20 cellular contexts compared by ENCODE assay signal in genomic region chr5:89269721-89270120, GRCh38.
DNase-seq lines count a peak whose midpoint lies in the region; ATAC-seq, FAIRE-seq and TF ChIP-seq lines count a peak whose summit lies in the region.
"Had no signal": no experiment of that assay in that cellular context is flagged by ENCODE, and none has a peak within 500 bp of the region (broad histone marks: within the 10 kb centered on the region; RNA-seq: fewer than 3 reads in every experiment).

No MANE protein-coding gene starts in this region.

- no peak overlapping the region for H2AFZ ChIP-seq in MM.1S (ENCODE audit: low read length)
- H2AFZ ChIP-seq in H1 (ENCODE audit: low read length), result no peak overlapping the region
- no peak overlapping the region for H2AFZ ChIP-seq in OCI-LY7 (ENCODE audit: low read length)
- H2AFZ ChIP-seq: GM23338 had no signal

- H3K4me3 ChIP-seq in MM.1S (ENCODE audit: low read length), result no peak overlapping the region
- no peak overlapping the region for H3K4me3 ChIP-seq in H1 (ENCODE audit: extremely low read depth in 1 of 4, insufficient read depth in 2 of 4, low read depth in 3 of 4, low read length in 4 of 4)
- H3K4me3 ChIP-seq in OCI-LY7 (ENCODE audit: low read depth, low read length, poor library complexity, severe bottlenecking), result no peak overlapping the region
- H3K4me3 ChIP-seq in suprapubic skin, result no peak overlapping the region
- H3K4me3 ChIP-seq: A549, GM23338, HAP-1 had no signal

- H4K20me1 ChIP-seq in MM.1S (ENCODE audit: insufficient read depth, low read length) (no peaks in the 10 kb centered on the region), H1 (replicated peaks in 1 of 2; ENCODE audit: control insufficient read depth in 1 of 2, insufficient read depth in 2 of 2, low read length in 2 of 2) (no peaks in the 10 kb centered on the region), OCI-LY7 (ENCODE audit: insufficient read depth, low read length) (no peaks in the 10 kb centered on the region)

- no peaks in the 10 kb centered on the region for H3K27me3 Mint-ChIP-seq in stimulated activated memory B cell treated with anti-CD40 and anti-IgM and Interleukin-4, amounts not matched to agents 10 μg/mL and 1 μg/mL and 100 μg/mL, for 72 hours

- no peak overlapping the region for H3K18ac ChIP-seq in H1 (ENCODE audit: extremely low read depth, low read length)

- peak; percentile 57 for FAIRE-seq in GM12892 (lab: Jason Lieb, UNC)
- no peak for FAIRE-seq in H1 (lab: Jason Lieb, UNC)
- FAIRE-seq: A549, D721Med, HTR-8/SVneo had no signal

- H3K9me2 ChIP-seq in MM.1S (replicated peaks; ENCODE audit: insufficient read depth, low read length) (no peaks in the 10 kb centered on the region), OCI-LY7 (ENCODE audit: insufficient read depth, low read length) (no peaks in the 10 kb centered on the region)

- no peak for TF ChIP-seq CTCF in MM.1S (IDR thresholded peaks at IDR 0.05; ENCODE audit: low read length)
- no peak for TF ChIP-seq CTCF in H1 (IDR thresholded peaks at IDR 0.05; ENCODE audit: control extremely low read depth in 1 of 3, insufficient read depth in 1 of 3, low read depth in 1 of 3, low read length in 3 of 3)
- no peak for TF ChIP-seq CTCF in OCI-LY7 (conservative IDR thresholded peaks at IDR 0.05; ENCODE audit: low read length)
- TF ChIP-seq CTCF in suprapubic skin (IDR thresholded peaks at IDR 0.05), result no peak

- peaks cover 35% of the 10 kb centered on the region for H3F3A ChIP-seq in MM.1S (ENCODE audit: insufficient read depth, low read length)

- no peak overlapping the region for H2BK15ac ChIP-seq in H1 (ENCODE audit: low read length)

- no peak for TF ChIP-seq RAD21 in H1 (IDR thresholded peaks at IDR 0.05 in 1 of 2, conservative IDR thresholded peaks at IDR 0.05 in 1 of 2; ENCODE audit: low read depth in 2 of 2, low read length in 2 of 2)

- H3K4me1 ChIP-seq in MM.1S (ENCODE audit: low read length) (peaks cover 50% of the 10 kb centered on the region), H1 (replicated peaks in 1 of 4; ENCODE audit: control insufficient read depth in 3 of 4, insufficient read depth in 4 of 4, low read length in 3 of 4) (no peaks in the 10 kb centered on the region), OCI-LY7 (ENCODE audit: insufficient read depth, low read length, poor library complexity, severe bottlenecking) (no peaks in the 10 kb centered on the region), suprapubic skin (no peaks in the 10 kb centered on the region)
- H3K4me1 ChIP-seq: A549, HAP-1 had no signal

- no peak overlapping the region for H2BK120ac ChIP-seq in H1 (replicated peaks; ENCODE audit: low read depth, low read length)

- CTCF ChIA-PET in H1 (lab: Charles Lee; ENCODE audit: partially characterized antibody) (no interaction called here), OCI-LY7 (lab: Charles Lee; ENCODE audit: unreplicated experiment) (no interaction called here)

- DNase-seq in GM12892 (ENCODE audit: insufficient read length), result no peak
- no peak for DNase-seq in MM.1S
- no peak for DNase-seq in H1 (ENCODE audit: low read depth in 1 of 2, low spot score in 2 of 2)
- no peak for DNase-seq in middle frontal gyrus (ENCODE audit: extremely low spot score, low spot score)
- DNase-seq in OCI-LY7 (ENCODE audit: low spot score), result no peak
- DNase-seq in amniotic stem cell (lab: John Stamatoyannopoulos, UW), result no peak
- DNase-seq in suprapubic skin (ENCODE audit: low spot score in 2 of 2), result no peak
- DNase-seq: CD8-positive, alpha-beta T cell; COR-L47; DMS153; DMS79 treated with DMSO at 0.1 percent for 48 hours; GDM1; KBM-7 had no signal

- no peaks in the 10 kb centered on the region for H3K27me3 ChIP-seq in MM.1S (replicated peaks; ENCODE audit: insufficient read depth, low read length)
- no peaks in the 10 kb centered on the region for H3K27me3 ChIP-seq in H1 (replicated peaks in 1 of 4; ENCODE audit: control insufficient read depth in 3 of 4, extremely low read depth in 1 of 4, insufficient read depth in 3 of 4, low read length in 3 of 4)
- no peaks in the 10 kb centered on the region for H3K27me3 ChIP-seq in suprapubic skin

- POLR2A ChIA-PET in H1 (lab: Charles Lee; ENCODE audit: partially characterized antibody), result no interaction called here
- POLR2A ChIA-PET in OCI-LY7 (lab: Charles Lee), result no interaction called here

- H2BK12ac ChIP-seq in H1 (ENCODE audit: low read depth, low read length), result no peak overlapping the region

- H3K9ac ChIP-seq in MM.1S (ENCODE audit: low read length) (no peak overlapping the region), H1 (replicated peaks in 1 of 4; ENCODE audit: extremely low read depth in 1 of 4, low read depth in 3 of 4, low read length in 3 of 4) (no peak overlapping the region)

- no peaks in the 10 kb centered on the region; the same call in 1 of the 2 replicates for H3K23me2 ChIP-seq in H1 (ENCODE audit: low read depth, low read length)

- H3K23ac ChIP-seq in H1 (ENCODE audit: insufficient read length), result no peak overlapping the region

- H3K36me3 ChIP-seq in MM.1S (replicated peaks; ENCODE audit: insufficient read depth, low read length) (no peaks in the 10 kb centered on the region), H1 (ENCODE audit: control insufficient read depth in 2 of 4, insufficient read depth in 4 of 4, low read length in 3 of 4) (no peaks in the 10 kb centered on the region), OCI-LY7 (ENCODE audit: insufficient read depth, low read length) (no peaks in the 10 kb centered on the region), suprapubic skin (no peaks in the 10 kb centered on the region)
- H3K36me3 ChIP-seq: HAP-1 had no signal

- TF ChIP-seq EP300 in H1 (IDR thresholded peaks at IDR 0.05; ENCODE audit: borderline replicate concordance in 1 of 2, low read depth in 2 of 2, low read length in 2 of 2) (no peak), suprapubic skin (IDR thresholded peaks at IDR 0.05) (no peak)

- H3K4me2 ChIP-seq in MM.1S (ENCODE audit: low read depth, low read length) (no peak overlapping the region), H1 (ENCODE audit: insufficient read depth in 1 of 2, low read depth in 2 of 2, low read length in 2 of 2) (no peak overlapping the region), OCI-LY7 (ENCODE audit: low read length) (no peak overlapping the region)
- H3K4me2 ChIP-seq: A549, GM23338 had no signal

- no peak overlapping the region for H2BK5ac ChIP-seq in H1 (ENCODE audit: low read depth, low read length)

- H4K8ac ChIP-seq in H1 (ENCODE audit: extremely low read depth, insufficient read depth, low read length), result no peak overlapping the region

- intact Hi-C loops in OCI-LY7 (cut with micrococcal nuclease; ENCODE audit: unreplicated experiment), result no loop called here

- no peak overlapping the region for H3K4me3 Mint-ChIP-seq in stimulated activated memory B cell treated with anti-CD40 and anti-IgM and Interleukin-4, amounts not matched to agents 10 μg/mL and 1 μg/mL and 100 μg/mL, for 72 hours
- H3K4me3 Mint-ChIP-seq: CD14-positive monocyte; CD8-positive, alpha-beta T cell; GM23338 had no signal

- peak overlapping the region; percentile 71 for H3K27ac Mint-ChIP-seq in stimulated activated memory B cell treated with anti-CD40 and anti-IgM and Interleukin-4, amounts not matched to agents 10 μg/mL and 1 μg/mL and 100 μg/mL, for 72 hours
- H3K27ac Mint-ChIP-seq: CD8-positive, alpha-beta T cell; GM23338 had no signal

- WGBS in H1 (ENCODE audit: extremely low coverage in 1 of 2, insufficient coverage in 1 of 2, insufficient read length in 1 of 2, insufficient replicate concordance in 2 of 2, low coverage in 1 of 2, low lambda C conversion rate in 2 of 2, missing lambda C conversion rate in 1 of 2), 2 experiments, result 93% methylated on average over 6 of the region's 6 CpGs; no CpG with 5 or more reads in 1 of the 2 experiments
- 86% methylated on average over 6 of the region's 6 CpGs for WGBS in suprapubic skin

- H3K27ac ChIP-seq in MM.1S (ENCODE audit: low read length) (peak overlapping the region; percentile 95), H1 (ENCODE audit: low read depth, low read length) (no peak overlapping the region), OCI-LY7 (ENCODE audit: low read depth, low read length, poor library complexity, severe bottlenecking) (no peak overlapping the region), suprapubic skin (no peak overlapping the region)
- H3K27ac ChIP-seq: A549 had no signal

- no peak for ATAC-seq in stimulated activated memory B cell treated with anti-CD40 and anti-IgM and Interleukin-4, amounts not matched to agents 10 μg/mL and 1 μg/mL and 100 μg/mL, for 72 hours
- ATAC-seq: A549; CD8-positive, alpha-beta T cell; GM23338 had no signal

- H2BK20ac ChIP-seq in H1 (ENCODE audit: low read length), result no peak overlapping the region

- H3K14ac ChIP-seq in H1 (ENCODE audit: insufficient read length), result no peak overlapping the region

- H3K9me3 ChIP-seq in MM.1S (replicated peaks; ENCODE audit: insufficient read depth, low read length), result no peaks in the 10 kb centered on the region
- no peaks in the 10 kb centered on the region for H3K9me3 ChIP-seq in H1 (ENCODE audit: insufficient read depth in 2 of 2, low read depth in 1 of 2, low read length in 1 of 2)
- no peaks in the 10 kb centered on the region for H3K9me3 ChIP-seq in OCI-LY7 (ENCODE audit: low read length)
- H3K9me3 ChIP-seq in suprapubic skin, result no peaks in the 10 kb centered on the region
- H3K9me3 ChIP-seq: A549, HAP-1 had no signal

- no peak overlapping the region for H4K91ac ChIP-seq in H1 (replicated peaks; ENCODE audit: insufficient read length, low read length)

- no peaks in the 10 kb centered on the region for H3K36me3 Mint-ChIP-seq in stimulated activated memory B cell treated with anti-CD40 and anti-IgM and Interleukin-4, amounts not matched to agents 10 μg/mL and 1 μg/mL and 100 μg/mL, for 72 hours
- H3K36me3 Mint-ChIP-seq: CD14-positive monocyte; CD8-positive, alpha-beta T cell had no signal

- no peak overlapping the region for H3K56ac ChIP-seq in H1 (replicated peaks; ENCODE audit: insufficient read length, low read depth, low read length)

- TF ChIP-seq POLR2A in GM12892 (IDR thresholded peaks at IDR 0.05; ENCODE audit: low read depth, low read length), result no peak
- TF ChIP-seq POLR2A in H1 (IDR thresholded peaks at IDR 0.05; ENCODE audit: control extremely low read depth in 1 of 2, low read depth in 2 of 2, low read length in 2 of 2), result no peak
- no peak for TF ChIP-seq POLR2A in suprapubic skin (IDR thresholded peaks at IDR 0.05)

- no peak overlapping the region for H3K4ac ChIP-seq in H1 (replicated peaks; ENCODE audit: insufficient read length, low read depth, low read length)

- no peaks in the 10 kb centered on the region for H3K79me1 ChIP-seq in H1 (ENCODE audit: low read depth, low read length)

- H3K4me1 Mint-ChIP-seq in stimulated activated memory B cell treated with anti-CD40 and anti-IgM and Interleukin-4, amounts not matched to agents 10 μg/mL and 1 μg/mL and 100 μg/mL, for 72 hours, result peaks cover 64% of the 10 kb centered on the region

- BruUV-seq in OCI-LY7 (replicated peaks; lab: Mats Ljungman, UMichigan), result no TSS peak

- H2AK5ac ChIP-seq in H1 (ENCODE audit: low read depth, low read length), result no peak overlapping the region

- H3K79me2 ChIP-seq in MM.1S (ENCODE audit: low read length) (no peaks in the 10 kb centered on the region), H1 (ENCODE audit: control insufficient read depth in 1 of 2, insufficient read depth in 2 of 2, low read length in 2 of 2) (no peaks in the 10 kb centered on the region), OCI-LY7 (ENCODE audit: insufficient read depth, low read depth, low read length) (no peaks in the 10 kb centered on the region)

- no peak overlapping the region for H4K5ac ChIP-seq in H1 (ENCODE audit: insufficient read length, low read depth, low read length)

- H3K9me3 Mint-ChIP-seq in stimulated activated memory B cell treated with anti-CD40 and anti-IgM and Interleukin-4, amounts not matched to agents 10 μg/mL and 1 μg/mL and 100 μg/mL, for 72 hours, result no peaks in the 10 kb centered on the region
- H3K9me3 Mint-ChIP-seq: CD8-positive, alpha-beta T cell; GM23338 had no signal
